Comparison of ENCODE assay signal across 9 cellular contexts in the genomic region with DNA sequence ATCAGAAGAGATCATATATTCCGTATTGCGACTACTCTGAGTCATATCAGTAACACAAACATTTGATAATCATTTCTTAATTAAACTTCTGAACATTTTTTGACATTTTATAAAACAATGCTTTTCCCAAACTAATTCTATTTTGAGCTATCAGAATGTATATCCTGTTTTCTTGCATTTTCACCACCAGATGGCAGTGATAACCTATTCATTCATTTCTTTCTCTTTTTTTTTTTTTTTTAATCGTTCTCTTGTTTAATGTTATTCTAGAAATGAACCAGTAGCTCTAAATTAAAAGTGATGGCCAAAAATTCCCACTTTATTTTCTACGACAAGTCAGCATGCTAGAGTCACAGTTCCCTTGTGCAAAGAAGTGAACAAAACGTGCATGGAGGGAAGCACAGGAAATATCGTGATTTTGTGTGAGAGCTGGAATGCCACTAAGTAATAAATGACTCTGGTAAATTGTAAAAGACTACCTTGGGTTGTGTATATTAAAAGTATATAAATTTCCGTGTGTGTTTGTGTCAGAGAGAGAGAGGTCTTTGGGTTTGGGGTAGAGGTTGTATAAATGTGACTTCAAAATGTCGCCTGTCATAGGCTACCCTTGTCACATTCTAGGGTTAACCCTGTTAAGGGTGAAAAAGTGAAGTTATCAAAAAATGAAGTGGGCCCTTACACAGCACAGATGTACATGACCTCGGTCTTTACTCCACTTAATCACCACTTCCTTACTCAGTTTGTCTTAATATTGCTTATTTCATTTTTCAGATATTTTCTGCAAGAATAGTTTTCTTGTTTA. TPM values are rescaled to one million over a fixed set of nuclear protein-coding genes. Genes with fewer than 3 reads are reported as not detected.
DNase-seq lines count a peak whose midpoint lies in the region; ATAC-seq, FAIRE-seq and TF ChIP-seq lines count a peak whose summit lies in the region.
"Had no signal": no experiment of that assay in that cellular context is flagged by ENCODE, and none has a peak within 500 bp of the region (broad histone marks: within the 10 kb centered on the region; RNA-seq: fewer than 3 reads in every experiment).

No MANE protein-coding gene starts in this region.

- no peaks in the 10 kb centered on the region for H3K36me3 ChIP-seq in kidney (ENCODE audit: control insufficient read depth in 1 of 2, insufficient read depth in 2 of 2, low read length in 2 of 2)
- H3K36me3 ChIP-seq in uterus: no peaks in the 10 kb centered on the region

- peak; percentile 40 for DNase-seq in Caki2 (ENCODE audit: low read depth)
- peak; percentile 32 for DNase-seq in KBM-7
- peak; percentile 33 for DNase-seq in amniotic epithelial cell (ENCODE audit: low read depth)
- DNase-seq in kidney: no peak
- no peak for DNase-seq in uterus
- DNase-seq in stimulated activated CD4-positive, alpha-beta T cell treated with anti-CD3 and anti-CD28 coated beads, Interleukin-4, amount 100 ng/mL, for 4 hours: no peak
- no peak for DNase-seq in HPDE6-E6E7 (ENCODE audit: extremely low spot score)

- peak; percentile 99 for FAIRE-seq in kidney (lab: Jason Lieb, UNC)

- in situ Hi-C loops in Caki2 (cut with HindIII; ENCODE audit: low pct_unique_long_range_greater_than_20kb, low sequenced_read_pairs) (no loop called here), KBM-7 (cut with MboI; ENCODE audit: low pct_unique_long_range_greater_than_20kb, low sequenced_read_pairs) (no loop called here)

- no peaks in the 10 kb centered on the region for H3K9me3 ChIP-seq in kidney (ENCODE audit: control insufficient read depth in 1 of 2, low read length in 2 of 2)
- no peaks in the 10 kb centered on the region for H3K9me3 ChIP-seq in uterus

- no peak for TF ChIP-seq POLR2A in uterus (IDR thresholded peaks at IDR 0.05)

- no peak for ATAC-seq in HG03095 (IDR thresholded peaks at IDR 0.05; ENCODE audit: unreplicated experiment)

- H3K4me3 ChIP-seq in kidney (ENCODE audit: low read length in 2 of 2) (no peak overlapping the region), uterus (peak overlapping the region in 1 of 2 donors; percentile 10)
- H3K4me3 ChIP-seq: skin epidermis had no signal

- TF ChIP-seq CTCF in kidney (IDR thresholded peaks at IDR 0.05; ENCODE audit: borderline replicate concordance, extremely low read depth, insufficient read depth) (peak; percentile 55), uterus (IDR thresholded peaks at IDR 0.05) (peak; percentile 54 to 73 (median 64))

- no peak overlapping the region for H3K9ac ChIP-seq in kidney (ENCODE audit: low read length in 2 of 2)

- H3K27ac ChIP-seq in kidney (ENCODE audit: low read depth in 2 of 2, low read length in 2 of 2): no peak overlapping the region
- peak overlapping the region in 1 of 2 donors; percentile 17 for H3K27ac ChIP-seq in uterus
- H3K27ac ChIP-seq: skin epidermis had no signal

- H3K4me1 ChIP-seq in kidney (ENCODE audit: control insufficient read depth in 1 of 2, insufficient read depth in 1 of 2, low read depth in 1 of 2, low read length in 2 of 2) (no peaks in the 10 kb centered on the region), uterus (no peaks in the 10 kb centered on the region)

- no peaks in the 10 kb centered on the region for H3K27me3 ChIP-seq in uterus

- intact Hi-C loops in kidney (cut with DNase I): no loop called here
- intact Hi-C loops in uterus (cut with DNase I; ENCODE audit: low total_unique reads): loop anchor here (10.0 kb wide), 1 partner anchor 297 kb away; no protein-coding TSS in a partner anchor

RNA-seq across cellular contexts. Expression of gene LDHB, which starts 40.4 kb away (rescaled TPM):
- 1,623 and 1,824 TPM in 2 replicates for total RNA-seq in Caki2 (2014; rRNA removed; shearing (Covaris generic); ENCODE audit: low replicate concordance)
- total RNA-seq in kidney: 1,158 TPM
- 2,485 TPM for polyA plus RNA-seq in kidney (ENCODE audit: insufficient read depth, low read depth, low replicate concordance)
- 100 to 1,000 TPM; 154 to 558 (median 252) TPM for total RNA-seq in uterus

Comparison
In these comparisons a context has a peak if more than half of its experiments do, and no peak if none do; other contexts are left out.
1. DNase-seq: peak in Caki2 (single experiment), KBM-7 (single experiment) and amniotic epithelial cell (single experiment); none in kidney (single experiment), uterus (0 of 2), stimulated activated CD4-positive, alpha-beta T cell treated with anti-CD3 and anti-CD28 coated beads, Interleukin-4, amount 100 ng/mL, for 4 hours (0 of 2) and HPDE6-E6E7 (single experiment).